Comparison of ENCODE assay signal across 11 cellular contexts in the genomic region with DNA sequence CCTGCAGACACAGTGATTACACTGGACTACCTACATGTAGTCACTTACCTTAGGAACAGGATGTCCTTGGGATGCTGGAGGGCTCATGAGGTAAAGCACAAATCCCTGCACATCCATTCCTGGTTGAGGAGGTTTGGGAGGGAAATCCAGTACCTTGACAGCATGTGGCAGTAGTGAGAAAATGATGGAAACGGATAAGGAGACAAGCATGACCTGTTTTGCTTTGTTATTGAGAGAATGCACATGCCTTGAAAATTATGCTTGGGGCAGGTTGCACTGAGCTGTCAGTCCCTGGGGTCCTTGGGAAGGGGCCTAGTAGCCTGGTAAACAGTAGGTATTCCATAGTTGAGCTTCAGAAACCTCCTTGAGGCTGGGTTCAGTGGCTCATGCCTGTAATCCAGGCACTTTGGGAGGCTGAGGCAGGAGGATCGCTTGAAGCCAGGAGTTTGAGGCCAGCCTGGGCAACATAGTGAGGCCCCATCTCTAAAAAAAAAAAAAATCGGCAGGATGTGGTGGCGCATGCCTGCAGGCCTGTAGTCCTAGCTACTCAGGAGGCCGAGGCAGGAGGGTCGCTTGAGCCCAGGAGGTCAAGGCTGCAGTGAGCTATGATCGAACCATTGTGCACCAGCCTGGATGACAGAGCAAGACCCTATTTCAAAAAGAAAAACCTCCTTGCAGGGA. TPM values are rescaled to one million over a fixed set of nuclear protein-coding genes. Genes with fewer than 3 reads are reported as not detected.
DNase-seq lines count a peak whose midpoint lies in the region; ATAC-seq and TF ChIP-seq lines count a peak whose summit lies in the region.
"Had no signal": no experiment of that assay in that cellular context is flagged by ENCODE, and none has a peak within 500 bp of the region (broad histone marks: within the 10 kb centered on the region; RNA-seq: fewer than 3 reads in every experiment).

No MANE protein-coding gene starts in this region.

- peaks cover 19% of the 10 kb centered on the region for H3K27me3 Mint-ChIP-seq in Calu3 (ENCODE audit: unreplicated experiment)
- H3K27me3 Mint-ChIP-seq in naive thymus-derived CD4-positive, alpha-beta T cell: peaks cover 0 to 49% (median 0%) of the 10 kb centered on the region in 5 donors
- peaks cover 7% of the 10 kb centered on the region for H3K27me3 Mint-ChIP-seq in activated T-helper 17 cell treated with anti-CD3 and anti-CD28 coated beads, Interleukin-2, amount 50 U/mL, for 72 hours

- H3K27ac Mint-ChIP-seq in Calu3 (ENCODE audit: unreplicated experiment): no peak overlapping the region
- H3K27ac Mint-ChIP-seq in naive thymus-derived CD4-positive, alpha-beta T cell: peak overlapping the region in 3 of 9 donors; percentile 13 to 19 (median 16)
- H3K27ac Mint-ChIP-seq in activated T-helper 17 cell treated with anti-CD3 and anti-CD28 coated beads, Interleukin-2, amount 50 U/mL, for 72 hours: no peak overlapping the region

- POLR2A ChIA-PET in AG04449 (lab: Yijun Ruan, JAX): no interaction called here
- POLR2A ChIA-PET in naive thymus-derived CD4-positive, alpha-beta T cell (lab: Charles Lee): interaction anchor here (0.8 kb wide), 1 partner anchor 1200 kb away, joined by 3 read pairs; no protein-coding TSS in a partner anchor

- TF ChIP-seq CTCF in AG04449 (IDR thresholded peaks at IDR 0.05; ENCODE audit: insufficient read depth, low read length, missing control alignments) (no peak), Calu3 (IDR thresholded peaks at IDR 0.05; ENCODE audit: unreplicated experiment) (no peak), astrocyte of the cerebellum (IDR thresholded peaks at IDR 0.05; ENCODE audit: low read depth, low read length, missing control alignments) (no peak)

- intact Hi-C loops in Calu3 (cut with micrococcal nuclease; ENCODE audit: unreplicated experiment): loop anchor here (10.0 kb wide), 1 partner anchor 67 kb away; a partner anchor contains a TSS
- intact Hi-C loops in naive thymus-derived CD4-positive, alpha-beta T cell (cut with micrococcal nuclease): loop anchor here (10.0 kb wide), 3 partner anchors 237 to 823 kb away; a partner anchor contains a TSS

- no peaks in the 10 kb centered on the region for H3K9me3 ChIP-seq in muscle layer of colon (ENCODE audit: low read length)
- H3K9me3 ChIP-seq in naive thymus-derived CD4-positive, alpha-beta T cell (ENCODE audit: control insufficient read depth in 2 of 3, low read length in 3 of 3): no peaks in the 10 kb centered on the region

- H3K36me3 ChIP-seq in muscle layer of colon (ENCODE audit: insufficient read depth, low read length): no peaks in the 10 kb centered on the region
- no peaks in the 10 kb centered on the region for H3K36me3 ChIP-seq in naive thymus-derived CD4-positive, alpha-beta T cell (ENCODE audit: control insufficient read depth in 2 of 3, insufficient read depth in 3 of 3, low read length in 3 of 3)

- peak overlapping the region; percentile 39 for H3K9ac ChIP-seq in muscle layer of colon (ENCODE audit: low read length)

- H3K4me1 ChIP-seq in muscle layer of colon (ENCODE audit: insufficient read depth, low read length): peaks cover 12% of the 10 kb centered on the region
- H3K4me1 ChIP-seq in naive thymus-derived CD4-positive, alpha-beta T cell (ENCODE audit: control insufficient read depth in 2 of 2, insufficient read depth in 2 of 2, low read length in 2 of 2): peaks cover 4 to 7% of the 10 kb centered on the region in 2 donors

- in situ Hi-C loops in astrocyte of the cerebellum (cut with HindIII; ENCODE audit: low sequenced_read_pairs): no loop called here

- H3K4me3 ChIP-seq in AG04449 (ENCODE audit: low read depth, low read length) (0 out of 2 replicates have a peak overlapping the region, but pooled peaks have one; percentile 6), astrocyte of the cerebellum (ENCODE audit: low read depth, low read length) (peak overlapping the region; percentile 80), muscle layer of colon (ENCODE audit: low read depth in 1 of 2, low read length in 2 of 2) (no peak overlapping the region)
- H3K4me3 ChIP-seq in naive thymus-derived CD4-positive, alpha-beta T cell (ENCODE audit: low read length): no peak overlapping the region
- H3K4me3 ChIP-seq: lung had no signal

- peaks cover 33% of the 10 kb centered on the region for H3K36me3 Mint-ChIP-seq in Calu3 (ENCODE audit: insufficient read depth, unreplicated experiment)
- no peaks in the 10 kb centered on the region for H3K36me3 Mint-ChIP-seq in naive thymus-derived CD4-positive, alpha-beta T cell
- no peaks in the 10 kb centered on the region for H3K36me3 Mint-ChIP-seq in activated T-helper 17 cell treated with anti-CD3 and anti-CD28 coated beads, Interleukin-2, amount 50 U/mL, for 72 hours (ENCODE audit: low read depth)

- H3K27me3 ChIP-seq in muscle layer of colon (ENCODE audit: control insufficient read depth in 1 of 2, insufficient read depth in 2 of 2, low read length in 2 of 2): no peaks in the 10 kb centered on the region
- H3K27me3 ChIP-seq in naive thymus-derived CD4-positive, alpha-beta T cell (ENCODE audit: control insufficient read depth in 2 of 2, insufficient read depth in 2 of 2, low read length in 2 of 2): no peaks in the 10 kb centered on the region

- BruUV-seq in Calu3 (replicated peaks; lab: Mats Ljungman, UMichigan): TSS peak; percentile 55

- H3K27ac ChIP-seq in muscle layer of colon (ENCODE audit: low read depth, low read length): no peak overlapping the region
- H3K27ac ChIP-seq in naive thymus-derived CD4-positive, alpha-beta T cell (ENCODE audit: low read depth, low read length): no peak overlapping the region

- ATAC-seq in GM18520 (IDR thresholded peaks at IDR 0.05; ENCODE audit: unreplicated experiment): no peak
- no peak for ATAC-seq in naive thymus-derived CD4-positive, alpha-beta T cell
- no peak for ATAC-seq in activated T-helper 17 cell treated with anti-CD3 and anti-CD28 coated beads, Interleukin-2, amount 50 U/mL, for 72 hours (replicated peaks)

- CTCF ChIA-PET in AG04449 (lab: Yijun Ruan, JAX) (interaction anchor here (0.8 to 1.7 kb wide), 3 partner anchors 9 to 70 kb away, joined by 4 to 10 read pairs (median 4); no protein-coding TSS in a partner anchor), Calu3 (lab: Charles Lee) (no interaction called here)
- CTCF ChIA-PET in naive thymus-derived CD4-positive, alpha-beta T cell (lab: Charles Lee): no interaction called here

- no peak for DNase-seq in AG04449 (ENCODE audit: low read depth, low spot score)
- DNase-seq in Calu3: no peak
- no peak for DNase-seq in astrocyte of the cerebellum (ENCODE audit: low read depth)
- no peak for DNase-seq in naive thymus-derived CD4-positive, alpha-beta T cell
- DNase-seq: NCI-H2081 treated with DMSO at 0.1 percent for 48 hours had no signal

- H3K9me3 Mint-ChIP-seq in Calu3 (ENCODE audit: low read depth, unreplicated experiment): no peaks in the 10 kb centered on the region
- no peaks in the 10 kb centered on the region for H3K9me3 Mint-ChIP-seq in naive thymus-derived CD4-positive, alpha-beta T cell
- no peaks in the 10 kb centered on the region for H3K9me3 Mint-ChIP-seq in activated T-helper 17 cell treated with anti-CD3 and anti-CD28 coated beads, Interleukin-2, amount 50 U/mL, for 72 hours

- peaks cover 23% of the 10 kb centered on the region for H3K4me1 Mint-ChIP-seq in Calu3 (ENCODE audit: low read depth, unreplicated experiment)
- H3K4me1 Mint-ChIP-seq in naive thymus-derived CD4-positive, alpha-beta T cell: peaks cover 0 to 21% (median 13%) of the 10 kb centered on the region in 7 donors
- no peaks in the 10 kb centered on the region for H3K4me1 Mint-ChIP-seq in activated T-helper 17 cell treated with anti-CD3 and anti-CD28 coated beads, Interleukin-2, amount 50 U/mL, for 72 hours

- H3K4me3 Mint-ChIP-seq in Calu3 (ENCODE audit: low read depth, unreplicated experiment): no peak overlapping the region
- peak overlapping the region in 2 of 10 donors; percentile 18 to 56 for H3K4me3 Mint-ChIP-seq in naive thymus-derived CD4-positive, alpha-beta T cell
- H3K4me3 Mint-ChIP-seq in activated T-helper 17 cell treated with anti-CD3 and anti-CD28 coated beads, Interleukin-2, amount 50 U/mL, for 72 hours: no peak overlapping the region

RNA-seq across cellular contexts. Expression of a gene that starts 2.0 kb away (rescaled TPM):
- total RNA-seq in Calu3 (2022): 68.4 and 80.1 TPM in 2 replicates
- 10 to 100 TPM in 3 of 5 experiments, 1 to 10 TPM in 2; 5.9 to 25.6 (median 10.4) TPM for total RNA-seq in naive thymus-derived CD4-positive, alpha-beta T cell
- 1 to 10 TPM in 1 of 2 donors, under 1 TPM in 1; 0.38 to 5.3 TPM for polyA plus RNA-seq in naive thymus-derived CD4-positive, alpha-beta T cell
- total RNA-seq in activated T-helper 17 cell treated with anti-CD3 and anti-CD28 coated beads, Interleukin-2, amount 50 U/mL, for 72 hours: 1 to 10 TPM; 3.8 to 9.3 TPM

RNA-seq across cellular contexts. Expression of a gene that starts 14.9 kb away (rescaled TPM):
- not detected in 2 replicates for total RNA-seq in Calu3 (2022)
- not detected for total RNA-seq in naive thymus-derived CD4-positive, alpha-beta T cell
- polyA plus RNA-seq in naive thymus-derived CD4-positive, alpha-beta T cell: not detected
- not detected for total RNA-seq in activated T-helper 17 cell treated with anti-CD3 and anti-CD28 coated beads, Interleukin-2, amount 50 U/mL, for 72 hours
- total RNA-seq: fibroblast of villous mesenchyme, urinary bladder had no signal

Comparison
In these comparisons a context has a peak if more than half of its experiments do, and no peak if none do; other contexts are left out.
1. H3K4me3 ChIP-seq: peak in AG04449 (single experiment) and astrocyte of the cerebellum (single experiment); none in muscle layer of colon (0 of 2) and naive thymus-derived CD4-positive, alpha-beta T cell (single experiment).